Comparison of ENCODE assay signal across 12 cellular contexts in genomic region chr19:7833225-7834156, GRCh38. TPM values are rescaled to one million over a fixed set of nuclear protein-coding genes. Genes with fewer than 3 reads are reported as not detected.
DNase-seq lines count a peak whose midpoint lies in the region; ATAC-seq and TF ChIP-seq lines count a peak whose summit lies in the region.
"Had no signal": no experiment of that assay in that cellular context is flagged by ENCODE, and none has a peak within 500 bp of the region (broad histone marks: within the 10 kb centered on the region; RNA-seq: fewer than 3 reads in every experiment).

No MANE protein-coding gene starts in this region.

- H3K9me3 Mint-ChIP-seq in activated CD4-positive, alpha-beta T cell treated with anti-CD3 and anti-CD28 coated beads, Interleukin-2, amount 10 ng/mL, durations not matched to agents 7 days and 5 days = no peaks in the 10 kb centered on the region

- no peak overlapping the region for H3K4me3 Mint-ChIP-seq in activated CD4-positive, alpha-beta T cell treated with anti-CD3 and anti-CD28 coated beads, Interleukin-2, amount 10 ng/mL, durations not matched to agents 7 days and 5 days

- no peaks in the 10 kb centered on the region for H3K36me3 Mint-ChIP-seq in activated CD4-positive, alpha-beta T cell treated with anti-CD3 and anti-CD28 coated beads, Interleukin-2, amount 10 ng/mL, durations not matched to agents 7 days and 5 days (ENCODE audit: low read depth)

- peak; percentile 8 for DNase-seq in GM13977 (ENCODE audit: low spot score)
- DNase-seq in T1000 (lab: John Stamatoyannopoulos, UW) = peak; percentile 8
- peak; percentile 89 to 92 for DNase-seq in foreskin fibroblast
- peak; percentile 30 for DNase-seq in skeletal muscle cell (ENCODE audit: low read depth)
- no peak for DNase-seq in NCI-H1048 (lab: John Stamatoyannopoulos, UW)
- no peak for DNase-seq in activated CD4-positive, alpha-beta T cell treated with anti-CD3 and anti-CD28 coated beads, Interleukin-2, amount 10 ng/mL, durations not matched to agents 7 days and 5 days
- DNase-seq in GM10266 (ENCODE audit: extremely low spot score) = no peak
- DNase-seq: activated effector memory CD4-positive, alpha-beta T cell treated with anti-CD3 and anti-CD28 coated beads, Interleukin-2, amount 50 U/mL, for 16 hours had no signal

- no peak overlapping the region for H3K27ac Mint-ChIP-seq in activated CD4-positive, alpha-beta T cell treated with anti-CD3 and anti-CD28 coated beads, Interleukin-2, amount 10 ng/mL, durations not matched to agents 7 days and 5 days

- POLR2A ChIA-PET in activated CD4-positive, alpha-beta T cell treated with anti-CD3 and anti-CD28 coated beads, Interleukin-2, amount 10 ng/mL, durations not matched to agents 7 days and 5 days (lab: Charles Lee) = no interaction called here

- no peak for TF ChIP-seq CTCF in GM13977 (IDR thresholded peaks at IDR 0.05; ENCODE audit: extremely low read depth, insufficient read depth, missing control alignments)
- TF ChIP-seq CTCF in foreskin fibroblast (IDR thresholded peaks at IDR 0.05; ENCODE audit: low read depth, low read length) = no peak
- TF ChIP-seq CTCF in GM10266 (IDR thresholded peaks at IDR 0.05; ENCODE audit: control insufficient read depth, insufficient read depth, low read depth, missing control alignments) = no peak

- H3K4me3 ChIP-seq in foreskin fibroblast (ENCODE audit: low read depth in 1 of 2, low read length in 2 of 2) (no peak overlapping the region), skeletal muscle cell (ENCODE audit: low read depth, low read length) (no peak overlapping the region)
- H3K4me3 ChIP-seq: thoracic aorta had no signal

- ATAC-seq in GM19023 (IDR thresholded peaks at IDR 0.05; ENCODE audit: unreplicated experiment) = no peak

- CTCF ChIA-PET in activated CD4-positive, alpha-beta T cell treated with anti-CD3 and anti-CD28 coated beads, Interleukin-2, amount 10 ng/mL, durations not matched to agents 7 days and 5 days (lab: Charles Lee) = interaction anchor here (1.0 to 1.2 kb wide), 2 partner anchors 16 to 153 kb away, joined by 3 read pairs; partner anchors contain the start of gene TRAPPC5

- H3K27me3 Mint-ChIP-seq in activated CD4-positive, alpha-beta T cell treated with anti-CD3 and anti-CD28 coated beads, Interleukin-2, amount 10 ng/mL, durations not matched to agents 7 days and 5 days = no peaks in the 10 kb centered on the region

- H3K4me1 Mint-ChIP-seq in activated CD4-positive, alpha-beta T cell treated with anti-CD3 and anti-CD28 coated beads, Interleukin-2, amount 10 ng/mL, durations not matched to agents 7 days and 5 days = peaks cover 21% of the 10 kb centered on the region

- in situ Hi-C loops in GM13977 (cut with MboI; ENCODE audit: low pct_unique_long_range_greater_than_20kb, low sequenced_read_pairs, unreplicated experiment) = no loop called here

RNA-seq across cellular contexts. Expression of gene EVI5L, which starts 3.5 kb away (rescaled TPM):
- total RNA-seq in activated CD4-positive, alpha-beta T cell treated with anti-CD3 and anti-CD28 coated beads, Interleukin-2, amount 10 ng/mL, durations not matched to agents 7 days and 5 days = 10 to 100 TPM in 1 of 2 experiments, 1 to 10 TPM in 1; 9.7 to 11.2 TPM

RNA-seq across cellular contexts. Expression of gene PRR36, which starts 40.7 kb away (rescaled TPM):
- total RNA-seq in activated CD4-positive, alpha-beta T cell treated with anti-CD3 and anti-CD28 coated beads, Interleukin-2, amount 10 ng/mL, durations not matched to agents 7 days and 5 days = under 1 TPM; 0.10 to 0.15 TPM
- total RNA-seq: SK-MEL-5, skeletal muscle tissue, thoracic aorta had no signal

RNA-seq across cellular contexts. Expression of gene LRRC8E, which starts 54.8 kb away (rescaled TPM):
- total RNA-seq in activated CD4-positive, alpha-beta T cell treated with anti-CD3 and anti-CD28 coated beads, Interleukin-2, amount 10 ng/mL, durations not matched to agents 7 days and 5 days = not detected

Comparison
In these comparisons a context has a peak if more than half of its experiments do, and no peak if none do; other contexts are left out.
1. DNase-seq: peak in GM13977 (single experiment), T1000 (single experiment), foreskin fibroblast (2 of 2) and skeletal muscle cell (single experiment); none in NCI-H1048 (single experiment), activated CD4-positive, alpha-beta T cell treated with anti-CD3 and anti-CD28 coated beads, Interleukin-2, amount 10 ng/mL, durations not matched to agents 7 days and 5 days (single experiment) and GM10266 (single experiment).